Comparison of ENCODE assay signal across 1 cellular context in genomic region chr15:40957041-40957555, GRCh38.
TF ChIP-seq lines count a peak whose summit lies in the region.

No MANE protein-coding gene starts in this region.

TF ChIP-seq in H1, 55 proteins besides CTCF, POLR2A, EP300 and RAD21:
- 0 out of 2 replicates have a peak, but pooled peaks have one; percentile 45 for TF ChIP-seq KDM1A (IDR thresholded peaks at IDR 0.05; ENCODE audit: borderline replicate concordance, low read length)
- TF ChIP-seq BACH1 (IDR thresholded peaks at IDR 0.05; ENCODE audit: low read length): no peak
